Comparison of ENCODE assay signal across 42 cellular contexts in genomic region chr17:50825188-50825587, GRCh38. TPM values are rescaled to one million over a fixed set of nuclear protein-coding genes. Genes with fewer than 3 reads are reported as not detected.
"Had no signal": no experiment of that assay in that cellular context is flagged by ENCODE, and none has a peak within 500 bp of the region (broad histone marks: within the 10 kb centered on the region; RNA-seq: fewer than 3 reads in every experiment).

No MANE protein-coding gene starts in this region.

- H3K36me3 Mint-ChIP-seq: activated naive CD4-positive, alpha-beta T cell treated with anti-CD3 and anti-CD28 coated beads, Interleukin-2, amount 50 U/mL, for 24 hours; activated naive CD4-positive, alpha-beta T cell treated with anti-CD3 and anti-CD28 coated beads, Interleukin-2, amount 50 U/mL, for 72 hours; activated naive CD8-positive, alpha-beta T cell; activated naive CD8-positive, alpha-beta T cell treated with anti-CD3 and anti-CD28 coated beads for 36 hours; activated naive CD8-positive, alpha-beta T cell treated with anti-CD3 and anti-CD28 coated beads, Interleukin-2, amount 10 ng/mL, durations not matched to agents 7 days and 5 days; brain had no signal

- H3K4me3 ChIP-seq: adrenal gland, ascending aorta, body of pancreas, breast epithelium, cardiac muscle cell had no signal

- H3K27ac ChIP-seq: adrenal gland, ascending aorta, body of pancreas, brain microvascular endothelial cell, breast epithelium, cardiac muscle cell had no signal

- H3K4me1 Mint-ChIP-seq: activated naive CD4-positive, alpha-beta T cell treated with anti-CD3 and anti-CD28 coated beads, Interleukin-2, amount 10 ng/mL, durations not matched to agents 7 days and 5 days; activated naive CD4-positive, alpha-beta T cell treated with anti-CD3 and anti-CD28 coated beads, Interleukin-2, amount 50 U/mL, for 24 hours; activated naive CD8-positive, alpha-beta T cell treated with anti-CD3 and anti-CD28 coated beads for 36 hours; activated naive CD8-positive, alpha-beta T cell treated with anti-CD3 and anti-CD28 coated beads, Interleukin-2, amount 10 ng/mL, durations not matched to agents 7 days and 5 days; activated naive CD8-positive, alpha-beta T cell treated with anti-CD3 and anti-CD28 coated beads, Interleukin-2, amount 50 U/mL, for 24 hours had no signal

- H3K36me3 ChIP-seq: adrenal gland, ascending aorta, brain microvascular endothelial cell, breast epithelium, cardiac muscle cell had no signal

- H3K27me3 Mint-ChIP-seq: activated T-cell treated with anti-CD3 and anti-CD28 coated beads, Interleukin-2, amount 50 U/mL, for 24 hours; brain had no signal

- DNase-seq: activated effector memory CD4-positive, alpha-beta T cell treated with anti-CD3 and anti-CD28 coated beads, Interleukin-2, amount 50 U/mL, for 16 hours; activated effector memory CD4-positive, alpha-beta T cell treated with Interleukin-2 at 50 U/mL for 16 hours; activated gamma-delta T cell; activated gamma-delta T cell treated with Interleukin-2 at 50 U/mL for 16 hours; activated naive CD4-positive, alpha-beta T cell; activated naive CD4-positive, alpha-beta T cell treated with anti-CD3 and anti-CD28 coated beads for 36 hours; activated naive CD4-positive, alpha-beta T cell treated with anti-CD3 and anti-CD28 coated beads, Interleukin-2, amount 10 ng/mL, durations not matched to agents 7 days and 5 days; activated naive CD4-positive, alpha-beta T cell treated with anti-CD3 and anti-CD28 coated beads, Interleukin-2, amount 50 U/mL, for 16 hours; activated naive CD4-positive, alpha-beta T cell treated with Interleukin-2 at 50 U/mL for 16 hours; activated naive CD8-positive, alpha-beta T cell treated with anti-CD3 and anti-CD28 coated beads for 36 hours; activated naive CD8-positive, alpha-beta T cell treated with anti-CD3 and anti-CD28 coated beads, Interleukin-2, amount 10 ng/mL, durations not matched to agents 7 days and 5 days; activated naive CD8-positive, alpha-beta T cell treated with anti-CD3 and anti-CD28 coated beads, Interleukin-2, amount 50 U/mL, for 24 hours; activated T-cell treated with anti-CD3 and anti-CD28 coated beads, Interleukin-2, amount 50 U/mL, for 24 hours; activated T-cell treated with anti-CD3 and anti-CD28 coated beads, Interleukin-2, amount 50 U/mL, for 4 hours; activated T-cell treated with anti-CD3 and anti-CD28 coated beads, Interleukin-2, amount 50 U/mL, for 48 hours; activated T-cell treated with anti-CD3 and anti-CD28 coated beads, Interleukin-2, amount 50 U/mL, for 72 hours; adrenal gland; amniotic stem cell; amygdala; anterior cingulate cortex; aorta; body of pancreas; brain microvascular endothelial cell; caudate nucleus; central memory CD4-positive, alpha-beta T cell; cerebellar nuclear complex had no signal

- H3K4me1 ChIP-seq: adrenal gland, ascending aorta, body of pancreas, breast epithelium had no signal

- H3K27ac Mint-ChIP-seq: activated naive CD4-positive, alpha-beta T cell treated with anti-CD3 and anti-CD28 coated beads for 36 hours; activated naive CD4-positive, alpha-beta T cell treated with anti-CD3 and anti-CD28 coated beads, Interleukin-2, amount 10 ng/mL, durations not matched to agents 7 days and 5 days; activated naive CD4-positive, alpha-beta T cell treated with anti-CD3 and anti-CD28 coated beads, Interleukin-2, amount 50 U/mL, for 24 hours; activated naive CD4-positive, alpha-beta T cell treated with anti-CD3 and anti-CD28 coated beads, Interleukin-2, amount 50 U/mL, for 72 hours; activated naive CD8-positive, alpha-beta T cell; activated naive CD8-positive, alpha-beta T cell treated with anti-CD3 and anti-CD28 coated beads for 36 hours; activated naive CD8-positive, alpha-beta T cell treated with anti-CD3 and anti-CD28 coated beads, Interleukin-2, amount 10 ng/mL, durations not matched to agents 7 days and 5 days; activated naive CD8-positive, alpha-beta T cell treated with anti-CD3 and anti-CD28 coated beads, Interleukin-2, amount 50 U/mL, for 24 hours; activated T-cell treated with anti-CD3 and anti-CD28 coated beads, Interleukin-2, amount 50 U/mL, for 24 hours; activated T-cell treated with anti-CD3 and anti-CD28 coated beads, Interleukin-2, amount 50 U/mL, for 72 hours; activated T-helper 1 cell treated with anti-CD3 and anti-CD28 coated beads, Interleukin-12 subunit alpha, Interleukin-12 subunit beta, Interleukin-2, Interleukin-4 antibody, amounts not matched to agents 30 ng/mL and 10 ng/mL and 1 ng/mL, durations not matched to agents 14 hours and 24 hours and 36 hours; activated T-helper 17 cell treated with anti-CD3 and anti-CD28 coated beads, Interleukin-2, amount 50 U/mL, for 72 hours; activated T-helper 2 cell treated with anti-CD3 and anti-CD28 coated beads, Interferon-gamma antibody, Interleukin-2, Interleukin-4, amounts not matched to agents 10 μg/mL and 5 μg/mL and 100 μg/mL, durations not matched to agents 14 hours and 24 hours and 36 hours; brain had no signal

- H3K4me3 Mint-ChIP-seq: activated naive CD4-positive, alpha-beta T cell treated with anti-CD3 and anti-CD28 coated beads for 36 hours; activated naive CD4-positive, alpha-beta T cell treated with anti-CD3 and anti-CD28 coated beads, Interleukin-2, amount 10 ng/mL, durations not matched to agents 7 days and 5 days; activated naive CD4-positive, alpha-beta T cell treated with anti-CD3 and anti-CD28 coated beads, Interleukin-2, amount 50 U/mL, for 24 hours; activated naive CD8-positive, alpha-beta T cell; activated naive CD8-positive, alpha-beta T cell treated with anti-CD3 and anti-CD28 coated beads for 36 hours; activated naive CD8-positive, alpha-beta T cell treated with anti-CD3 and anti-CD28 coated beads, Interleukin-2, amount 10 ng/mL, durations not matched to agents 7 days and 5 days; activated naive CD8-positive, alpha-beta T cell treated with anti-CD3 and anti-CD28 coated beads, Interleukin-2, amount 50 U/mL, for 24 hours; activated T-cell treated with anti-CD3 and anti-CD28 coated beads, Interleukin-2, amount 50 U/mL, for 24 hours; activated T-cell treated with anti-CD3 and anti-CD28 coated beads, Interleukin-2, amount 50 U/mL, for 4 hours; activated T-cell treated with anti-CD3 and anti-CD28 coated beads, Interleukin-2, amount 50 U/mL, for 72 hours; activated T-helper 1 cell treated with anti-CD3 and anti-CD28 coated beads, Interleukin-12 subunit alpha, Interleukin-12 subunit beta, Interleukin-2, Interleukin-4 antibody, amounts not matched to agents 30 ng/mL and 10 ng/mL and 1 ng/mL, durations not matched to agents 14 hours and 24 hours and 36 hours; activated T-helper 17 cell treated with anti-CD3 and anti-CD28 coated beads, Interleukin-2, amount 50 U/mL, for 72 hours; brain; central memory CD8-positive, alpha-beta T cell had no signal

- ATAC-seq: activated naive CD4-positive, alpha-beta T cell treated with anti-CD3 and anti-CD28 coated beads, Interleukin-2, amount 50 U/mL, for 72 hours; activated naive CD8-positive, alpha-beta T cell treated with anti-CD3 and anti-CD28 coated beads, Interleukin-2, amount 50 U/mL, for 24 hours; activated T-cell treated with anti-CD3 and anti-CD28 coated beads, Interleukin-2, amount 50 U/mL, for 4 hours; activated T-cell treated with anti-CD3 and anti-CD28 coated beads, Interleukin-2, amount 50 U/mL, for 72 hours; activated T-helper 17 cell treated with anti-CD3 and anti-CD28 coated beads, Interleukin-2, amount 50 U/mL, for 72 hours; body of pancreas had no signal

- H3K9me3 ChIP-seq: adrenal gland, ascending aorta, body of pancreas, breast epithelium had no signal

- FAIRE-seq: astrocyte, bronchial epithelial cell had no signal

- H3K27me3 ChIP-seq: adrenal gland, ascending aorta, body of pancreas, brain microvascular endothelial cell, breast epithelium, cardiac muscle cell had no signal

- H3K9me3 Mint-ChIP-seq: activated naive CD4-positive, alpha-beta T cell treated with anti-CD3 and anti-CD28 coated beads for 36 hours; activated naive CD4-positive, alpha-beta T cell treated with anti-CD3 and anti-CD28 coated beads, Interleukin-2, amount 10 ng/mL, durations not matched to agents 7 days and 5 days; activated naive CD4-positive, alpha-beta T cell treated with anti-CD3 and anti-CD28 coated beads, Interleukin-2, amount 50 U/mL, for 24 hours; activated naive CD8-positive, alpha-beta T cell treated with anti-CD3 and anti-CD28 coated beads for 36 hours; activated naive CD8-positive, alpha-beta T cell treated with anti-CD3 and anti-CD28 coated beads, Interleukin-2, amount 50 U/mL, for 24 hours; activated T-cell treated with anti-CD3 and anti-CD28 coated beads, Interleukin-2, amount 50 U/mL, for 24 hours; activated T-helper 1 cell treated with anti-CD3 and anti-CD28 coated beads, Interleukin-12 subunit alpha, Interleukin-12 subunit beta, Interleukin-2, Interleukin-4 antibody, amounts not matched to agents 30 ng/mL and 10 ng/mL and 1 ng/mL, durations not matched to agents 14 hours and 24 hours and 36 hours; activated T-helper 2 cell treated with anti-CD3 and anti-CD28 coated beads, Interferon-gamma antibody, Interleukin-2, Interleukin-4, amounts not matched to agents 10 μg/mL and 5 μg/mL and 100 μg/mL, durations not matched to agents 14 hours and 24 hours and 36 hours; central memory CD8-positive, alpha-beta T cell had no signal

RNA-seq across cellular contexts. Expression of gene WFIKKN2, which starts 10.2 kb away (rescaled TPM):
- total RNA-seq: activated naive CD4-positive, alpha-beta T cell treated with anti-CD3 and anti-CD28 coated beads for 36 hours; activated naive CD4-positive, alpha-beta T cell treated with anti-CD3 and anti-CD28 coated beads, Interleukin-2, amount 50 U/mL, for 72 hours; activated naive CD8-positive, alpha-beta T cell treated with anti-CD3 and anti-CD28 coated beads for 36 hours; activated naive CD8-positive, alpha-beta T cell treated with anti-CD3 and anti-CD28 coated beads, Interleukin-2, amount 10 ng/mL, durations not matched to agents 7 days and 5 days; activated T-cell treated with anti-CD3 and anti-CD28 coated beads, Interleukin-2, amount 50 U/mL, for 4 hours; activated T-cell treated with anti-CD3 and anti-CD28 coated beads, Interleukin-2, amount 50 U/mL, for 72 hours; activated T-helper 1 cell treated with anti-CD3 and anti-CD28 coated beads, Interleukin-12 subunit alpha, Interleukin-12 subunit beta, Interleukin-2, Interleukin-4 antibody, amounts not matched to agents 30 ng/mL and 10 ng/mL and 1 ng/mL, durations not matched to agents 14 hours and 24 hours and 36 hours; activated T-helper 17 cell treated with anti-CD3 and anti-CD28 coated beads, Interleukin-2, amount 50 U/mL, for 72 hours; activated T-helper 2 cell treated with anti-CD3 and anti-CD28 coated beads, Interferon-gamma antibody, Interleukin-2, Interleukin-4, amounts not matched to agents 10 μg/mL and 5 μg/mL and 100 μg/mL, durations not matched to agents 14 hours and 24 hours and 36 hours; ascending aorta; breast epithelium; bronchial epithelial cell; cardiac muscle cell had no signal
- polyA plus RNA-seq: aorta had no signal

RNA-seq across cellular contexts. Expression of gene ANKRD40CL, which starts 57.9 kb away (rescaled TPM):
- total RNA-seq: activated naive CD4-positive, alpha-beta T cell treated with anti-CD3 and anti-CD28 coated beads for 36 hours; activated naive CD4-positive, alpha-beta T cell treated with anti-CD3 and anti-CD28 coated beads, Interleukin-2, amount 50 U/mL, for 72 hours; activated naive CD8-positive, alpha-beta T cell treated with anti-CD3 and anti-CD28 coated beads for 36 hours; activated naive CD8-positive, alpha-beta T cell treated with anti-CD3 and anti-CD28 coated beads, Interleukin-2, amount 10 ng/mL, durations not matched to agents 7 days and 5 days; activated T-cell treated with anti-CD3 and anti-CD28 coated beads, Interleukin-2, amount 50 U/mL, for 4 hours; activated T-cell treated with anti-CD3 and anti-CD28 coated beads, Interleukin-2, amount 50 U/mL, for 72 hours; activated T-helper 1 cell treated with anti-CD3 and anti-CD28 coated beads, Interleukin-12 subunit alpha, Interleukin-12 subunit beta, Interleukin-2, Interleukin-4 antibody, amounts not matched to agents 30 ng/mL and 10 ng/mL and 1 ng/mL, durations not matched to agents 14 hours and 24 hours and 36 hours; activated T-helper 17 cell treated with anti-CD3 and anti-CD28 coated beads, Interleukin-2, amount 50 U/mL, for 72 hours; activated T-helper 2 cell treated with anti-CD3 and anti-CD28 coated beads, Interferon-gamma antibody, Interleukin-2, Interleukin-4, amounts not matched to agents 10 μg/mL and 5 μg/mL and 100 μg/mL, durations not matched to agents 14 hours and 24 hours and 36 hours; adrenal gland; aorta; ascending aorta; astrocyte; breast epithelium; bronchial epithelial cell; cardiac muscle cell; cardiac septum; cerebellum; chondrocyte had no signal
- polyA plus RNA-seq: adrenal gland, cardiac muscle cell had no signal
